In genomic region chr13:97229699-97230098, GRCh38 we compare ENCODE assay signal across 21 cellular contexts.
"Had no signal": no experiment of that assay in that cellular context is flagged by ENCODE, and none has a peak within 500 bp of the region (broad histone marks: within the 10 kb centered on the region; RNA-seq: fewer than 3 reads in every experiment).

No MANE protein-coding gene starts in this region.

- H3K9me3 ChIP-seq: pancreas, spleen, transverse colon, vagina had no signal

- DNase-seq: activated CD4-positive, alpha-beta memory T cell treated with anti-CD3 and anti-CD28 coated beads for 36 hours; activated CD4-positive, alpha-beta T cell treated with anti-CD3 and anti-CD28 coated beads for 4 hours; activated naive CD4-positive, alpha-beta T cell treated with Interleukin-2 at 50 U/mL for 16 hours; activated T-cell treated with anti-CD3 and anti-CD28 coated beads for 4 hours; anterior cingulate cortex; central memory CD4-positive, alpha-beta T cell; immature natural killer cell; kidney glomerular epithelial cell; natural killer cell; pancreas; spleen; stimulated activated CD4-positive, alpha-beta T cell treated with anti-CD3 and anti-CD28 coated beads, Interleukin-1b, Interleukin-23, amount 100 ng/mL, for 48 hours; stimulated activated CD8-positive, alpha-beta memory T cell treated with anti-CD3 and anti-CD28 coated beads, Interleukin-4, amount 100 ng/mL, for 48 hours; stimulated activated naive CD4-positive, alpha-beta T cell treated with Interleukin-2 at 50 U/mL for 16 hours; substantia nigra; transverse colon had no signal

- H3K27ac Mint-ChIP-seq: activated CD4-positive, alpha-beta memory T cell treated with anti-CD3 and anti-CD28 coated beads for 36 hours; T-helper 2 cell treated with Interferon-gamma antibody and Interleukin-4, amounts not matched to agents 5 μg/mL and 100 μg/mL, for 36 hours had no signal

- H3K27me3 Mint-ChIP-seq: activated CD4-positive, alpha-beta memory T cell treated with anti-CD3 and anti-CD28 coated beads for 36 hours had no signal

- H3K36me3 Mint-ChIP-seq: natural killer cell had no signal

- H3K9me3 Mint-ChIP-seq: activated CD4-positive, alpha-beta memory T cell treated with anti-CD3 and anti-CD28 coated beads for 36 hours; immature natural killer cell; natural killer cell; T-helper 2 cell treated with Interferon-gamma antibody and Interleukin-4, amounts not matched to agents 5 μg/mL and 100 μg/mL, for 36 hours had no signal

- H3K27ac ChIP-seq: brain microvascular endothelial cell, coronary artery, pancreas, spleen, vagina had no signal

- H3K4me3 ChIP-seq: coronary artery, pancreas, spleen, transverse colon, vagina had no signal

- H3K27me3 ChIP-seq: brain microvascular endothelial cell, pancreas, transverse colon, vagina had no signal

- H3K36me3 ChIP-seq: pancreas, transverse colon, vagina had no signal

- H3K4me3 Mint-ChIP-seq: activated CD4-positive, alpha-beta memory T cell treated with anti-CD3 and anti-CD28 coated beads for 36 hours; immature natural killer cell; natural killer cell; T-helper 2 cell treated with Interferon-gamma antibody and Interleukin-4, amounts not matched to agents 5 μg/mL and 100 μg/mL, for 36 hours had no signal

- ATAC-seq: esophagus mucosa, natural killer cell, pancreas had no signal
